Comparison of ENCODE assay signal across 12 cellular contexts in the genomic region with DNA sequence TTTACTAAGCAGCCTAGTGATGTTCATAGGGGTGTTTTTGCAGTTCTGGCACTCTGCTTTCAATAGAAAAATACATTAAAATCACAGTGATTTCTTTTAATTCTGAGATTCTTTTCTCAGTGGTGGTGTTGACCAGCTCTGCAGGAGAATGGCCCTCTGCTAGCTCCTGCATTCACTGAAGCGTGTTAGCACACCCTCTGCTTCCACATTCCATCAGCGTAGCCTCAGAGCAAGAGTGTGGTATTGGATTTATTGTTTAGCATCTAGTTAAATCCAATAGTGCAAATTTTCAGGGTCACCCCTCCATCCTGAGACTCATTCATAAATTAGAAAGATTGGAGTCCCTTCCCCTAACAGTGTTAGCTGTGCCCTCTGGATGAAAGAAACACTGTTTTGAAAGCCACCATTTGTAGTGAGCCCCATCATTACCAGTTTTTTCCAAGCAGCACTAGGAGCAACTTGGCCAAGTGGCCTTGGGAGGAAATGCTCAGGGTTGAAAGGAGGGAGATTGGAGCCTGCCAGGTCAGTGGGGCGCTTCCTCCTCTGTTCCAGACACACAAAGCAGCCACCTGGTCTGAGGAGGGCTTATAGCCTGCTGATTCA. TPM values are rescaled to one million over a fixed set of nuclear protein-coding genes. Genes with fewer than 3 reads are reported as not detected.
DNase-seq lines count a peak whose midpoint lies in the region; TF ChIP-seq lines count a peak whose summit lies in the region.
"Had no signal": no experiment of that assay in that cellular context is flagged by ENCODE, and none has a peak within 500 bp of the region (broad histone marks: within the 10 kb centered on the region; RNA-seq: fewer than 3 reads in every experiment).

No MANE protein-coding gene starts in this region.

- H3K4me1 ChIP-seq in DOHH2 (ENCODE audit: control insufficient read depth, low read length) (peaks cover 13% of the 10 kb centered on the region), adrenal gland (replicated peaks in 1 of 2) (peaks cover 6 to 19% of the 10 kb centered on the region in 2 donors), iPS-20b (ENCODE audit: insufficient read depth, low read length) (peaks cover 15% of the 10 kb centered on the region), prostate gland (replicated peaks) (no peaks in the 10 kb centered on the region)

- H3K9me2 ChIP-seq in DOHH2 (replicated peaks; ENCODE audit: control insufficient read depth, low read length) = no peaks in the 10 kb centered on the region

- DNase-seq in adrenal gland (peak in 1 of 7 donors; percentile 9), prostate gland (ENCODE audit: low spot score) (no peak), NCI-H446 treated with DMSO at 0.1 percent for 48 hours (lab: John Stamatoyannopoulos, UW) (no peak), lower leg skin (ENCODE audit: low spot score in 2 of 2) (no peak), COLO668 (lab: John Stamatoyannopoulos, UW; ENCODE audit: unreplicated experiment) (no peak), Ammon's horn (ENCODE audit: low spot score) (no peak)
- DNase-seq: activated naive CD4-positive, alpha-beta T cell treated with Interleukin-2 at 50 U/mL for 16 hours; cortex of kidney; NCI-H345 had no signal

- TF ChIP-seq CTCF in DOHH2 (IDR thresholded peaks at IDR 0.05; ENCODE audit: low read depth, low read length, poor library complexity, severe bottlenecking) (no peak), adrenal gland (IDR thresholded peaks at IDR 0.05) (no peak), prostate gland (IDR thresholded peaks at IDR 0.05) (no peak), lower leg skin (IDR thresholded peaks at IDR 0.05) (no peak)

- peaks cover 14% of the 10 kb centered on the region; the same call in 1 of the 2 replicates for H4K20me1 ChIP-seq in DOHH2 (ENCODE audit: control insufficient read depth, insufficient read depth, low read depth, low read length)

- H3K4me3 ChIP-seq in DOHH2 (ENCODE audit: low read length) = no peak overlapping the region
- no peak overlapping the region for H3K4me3 ChIP-seq in adrenal gland
- H3K4me3 ChIP-seq in iPS-20b (ENCODE audit: low read length) = peak overlapping the region; percentile 25; the same call in 1 of the 2 replicates
- H3K4me3 ChIP-seq in prostate gland = no peak overlapping the region
- no peak overlapping the region for H3K4me3 ChIP-seq in lower leg skin (ENCODE audit: low read depth, poor library complexity, severe bottlenecking)
- H3K4me3 ChIP-seq: mucosa of descending colon had no signal

- H3K4me2 ChIP-seq in DOHH2 (ENCODE audit: low read length) = peak overlapping the region; percentile 28; the same call in 1 of the 2 replicates

- H3K27ac ChIP-seq in DOHH2 (ENCODE audit: low read depth, low read length) (no peak overlapping the region), adrenal gland (peak overlapping the region in 4 of 5 donors; percentile 11 to 86 (median 75)), iPS-20b (ENCODE audit: low read length) (no peak overlapping the region), prostate gland (peak overlapping the region; percentile 13 to 28)

- intact Hi-C loops in adrenal gland (cut with DNase I) (no loop called here), prostate gland (cut with DNase I) (loop anchor here (5.0 kb wide), 1 partner anchor 130 kb away; no protein-coding TSS in a partner anchor), lower leg skin (cut with DNase I; ENCODE audit: low total_unique reads) (no loop called here)

- 0 out of 2 replicates have a peak, but pooled peaks cover 3% of the 10 kb centered on the region for H3F3A ChIP-seq in DOHH2 (ENCODE audit: control insufficient read depth, insufficient read depth)

- WGBS in adrenal gland, 4 donors = 58 to 80% (median 64%) methylated on average over 2 to 3 of the region's 3 CpGs
- 70% methylated on average over 3 of the region's 3 CpGs for WGBS in prostate gland
- WGBS in lower leg skin, 2 donors = 88% methylated on average over 3 of the region's 3 CpGs

- no peaks in the 10 kb centered on the region for H3K79me2 ChIP-seq in DOHH2 (ENCODE audit: control insufficient read depth, low read length)

- H3K27me3 ChIP-seq in DOHH2 (ENCODE audit: control insufficient read depth, low read length) = peaks cover 65% of the 10 kb centered on the region
- no peaks in the 10 kb centered on the region for H3K27me3 ChIP-seq in adrenal gland
- H3K27me3 ChIP-seq in iPS-20b (ENCODE audit: insufficient read depth, low read length) = no peaks in the 10 kb centered on the region
- H3K27me3 ChIP-seq in prostate gland (replicated peaks; ENCODE audit: insufficient read depth) = no peaks in the 10 kb centered on the region

- H3K36me3 ChIP-seq in DOHH2 (ENCODE audit: control insufficient read depth, low read length) = no peaks in the 10 kb centered on the region
- H3K36me3 ChIP-seq in adrenal gland (replicated peaks in 1 of 2) = peaks cover 0 to 32% of the 10 kb centered on the region in 2 donors
- H3K36me3 ChIP-seq in iPS-20b (ENCODE audit: insufficient read depth, low read depth, low read length) = peaks cover 34% of the 10 kb centered on the region
- peaks cover 0 to 5% of the 10 kb centered on the region in 2 donors for H3K36me3 ChIP-seq in prostate gland

- peak overlapping the region; percentile 40; the same call in 1 of the 2 replicates for H3K9ac ChIP-seq in iPS-20b (ENCODE audit: low read depth, low read length)

- no peak for TF ChIP-seq POLR2A in adrenal gland (IDR thresholded peaks at IDR 0.05)
- TF ChIP-seq POLR2A in prostate gland (IDR thresholded peaks at IDR 0.05) = no peak
- TF ChIP-seq POLR2A in lower leg skin (IDR thresholded peaks at IDR 0.05) = no peak

- H3K9me3 ChIP-seq in DOHH2 (ENCODE audit: control insufficient read depth, insufficient read depth, low read length) (no peaks in the 10 kb centered on the region), adrenal gland (replicated peaks in 1 of 3) (no peaks in the 10 kb centered on the region), iPS-20b (ENCODE audit: insufficient read depth, low read depth, low read length) (no peaks in the 10 kb centered on the region), prostate gland (no peaks in the 10 kb centered on the region)
- H3K9me3 ChIP-seq: mucosa of descending colon had no signal

RNA-seq across cellular contexts. Expression of gene B9D1, which starts 45.7 kb away (rescaled TPM):
- total RNA-seq in adrenal gland (10 to 100 TPM; 19.3 to 67.7 (median 30.1) TPM), prostate gland (10 to 100 TPM; 15.7 to 28.8 TPM), lower leg skin (10 to 100 TPM in 3 of 4 donors, 1 to 10 TPM in 1; 2.4 to 24.5 (median 19.5) TPM)
- polyA plus RNA-seq in adrenal gland = 10 to 100 TPM; 24.7 to 56.4 (median 37.2) TPM

Comparison
In these comparisons a context has a peak if more than half of its experiments do, and no peak if none do; other contexts are left out.
1. H3K27ac ChIP-seq: peak in adrenal gland (4 of 5) and prostate gland (2 of 2); none in DOHH2 (single experiment) and iPS-20b (single experiment).